ENCODE assay signal across 14 cellular contexts in genomic region chr5:168771698-168772097, GRCh38.
DNase-seq lines count a peak whose midpoint lies in the region; ATAC-seq and TF ChIP-seq lines count a peak whose summit lies in the region.
"Had no signal": no experiment of that assay in that cellular context is flagged by ENCODE, and none has a peak within 500 bp of the region (broad histone marks: within the 10 kb centered on the region; RNA-seq: fewer than 3 reads in every experiment).

No MANE protein-coding gene starts in this region.

- H3K4me3 ChIP-seq in mammary epithelial cell (replicated peaks in 1 of 3; ENCODE audit: insufficient read depth in 1 of 3, low read depth in 2 of 3, low read length in 3 of 3) (no peak overlapping the region), smooth muscle cell (no peak overlapping the region)

- no peaks in the 10 kb centered on the region for H3K4me1 Mint-ChIP-seq in MCF 10A (ENCODE audit: insufficient read depth, unreplicated experiment)
- no peaks in the 10 kb centered on the region for H3K4me1 Mint-ChIP-seq in WTC11
- H3K4me1 Mint-ChIP-seq: B cell, IgD-negative memory B cell had no signal

- DNase-seq in MCF 10A (ENCODE audit: unreplicated experiment) (peak; percentile 18), mammary epithelial cell (no peak), WTC11 (ENCODE audit: low spot score) (no peak), foreskin keratinocyte (no peak), smooth muscle cell (lab: John Stamatoyannopoulos, UW; ENCODE audit: unreplicated experiment) (no peak), activated gamma-delta T cell (lab: John Stamatoyannopoulos, UW) (no peak), NCI-H524 treated with DMSO at 0.1 percent for 48 hours (lab: John Stamatoyannopoulos, UW) (no peak), GOT3 (lab: John Stamatoyannopoulos, UW) (no peak)
- DNase-seq: C1 segment of cervical spinal cord; CD4-positive, alpha-beta T cell; DND-41; GDM1 had no signal

- H3K4me3 Mint-ChIP-seq in MCF 10A (ENCODE audit: unreplicated experiment), result no peak overlapping the region
- H3K4me3 Mint-ChIP-seq in WTC11, result no peak overlapping the region
- H3K4me3 Mint-ChIP-seq: B cell; CD4-positive, alpha-beta T cell; IgD-negative memory B cell had no signal

- intact Hi-C loops in MCF 10A (cut with micrococcal nuclease) (no loop called here), mammary epithelial cell (cut with micrococcal nuclease) (no loop called here)

- H3K36me3 Mint-ChIP-seq in MCF 10A (ENCODE audit: insufficient read depth, unreplicated experiment), result peaks cover 5% of the 10 kb centered on the region
- peaks cover 6% of the 10 kb centered on the region for H3K36me3 Mint-ChIP-seq in WTC11
- H3K36me3 Mint-ChIP-seq: IgD-negative memory B cell had no signal

- dilution Hi-C loops in mammary epithelial cell (cut with HindIII; ENCODE audit: low sequenced_read_pairs), result no loop called here

- BruUV-seq in MCF 10A (replicated peaks; lab: Mats Ljungman, UMichigan), result no TSS peak
- BruUV-seq in mammary epithelial cell (replicated peaks; lab: Mats Ljungman, UMichigan), result no TSS peak

- H3K27me3 ChIP-seq in mammary epithelial cell (ENCODE audit: insufficient read depth, low read length) (no peaks in the 10 kb centered on the region), foreskin keratinocyte (peaks cover 3% of the 10 kb centered on the region), smooth muscle cell (ENCODE audit: low read depth) (no peaks in the 10 kb centered on the region)

- H3K36me3 ChIP-seq in mammary epithelial cell (ENCODE audit: insufficient read depth, low read length) (no peaks in the 10 kb centered on the region), smooth muscle cell (ENCODE audit: low read depth) (no peaks in the 10 kb centered on the region)

- H3K9me3 ChIP-seq in mammary epithelial cell (replicated peaks; ENCODE audit: insufficient read depth, low read length) (no peaks in the 10 kb centered on the region), smooth muscle cell (replicated peaks; ENCODE audit: low read depth) (no peaks in the 10 kb centered on the region)

- CTCF ChIA-PET in MCF 10A (lab: Yijun Ruan, JAX), result interaction anchor here (0.6 to 1.3 kb wide), 4 partner anchors 9 to 293 kb away, joined by 3 read pairs; no protein-coding TSS in a partner anchor
- CTCF ChIA-PET in mammary epithelial cell (lab: Charles Lee; ENCODE audit: low non-redundant PET), result no interaction called here
- CTCF ChIA-PET in WTC11 (lab: Charles Lee), result interaction anchor here (0.7 to 2.0 kb wide), 12 partner anchors 8 to 175 kb away, joined by 3 to 8 read pairs (median 3); no protein-coding TSS in a partner anchor

- 94% methylated on average over 6 of the region's 6 CpGs for WGBS in mammary epithelial cell (ENCODE audit: low coverage, missing lambda C conversion rate)
- WGBS in smooth muscle cell (ENCODE audit: low lambda C conversion rate), result 80% methylated on average over 6 of the region's 6 CpGs

- in situ Hi-C loops in mammary epithelial cell (cut with MboI; ENCODE audit: low sequenced_read_pairs in 2 of 2), result no loop called here

- TF ChIP-seq CTCF in MCF 10A (IDR thresholded peaks at IDR 0.05; ENCODE audit: unreplicated experiment) (no peak), mammary epithelial cell (conservative IDR thresholded peaks at IDR 0.05 in 1 of 2, IDR thresholded peaks at IDR 0.05 in 1 of 2; ENCODE audit: extremely low read depth in 1 of 2, insufficient read depth in 1 of 2, low read depth in 1 of 2, low read length in 2 of 2) (no peak), WTC11 (IDR thresholded peaks at IDR 0.05) (no peak), foreskin keratinocyte (conservative IDR thresholded peaks at IDR 0.05) (peak; percentile 3), smooth muscle cell (IDR thresholded peaks at IDR 0.05; ENCODE audit: borderline replicate concordance, insufficient read depth, poor library complexity, severe bottlenecking) (no peak)

- H3K4me2 ChIP-seq in mammary epithelial cell (ENCODE audit: insufficient read depth, low read depth, low read length) (no peak overlapping the region), smooth muscle cell (no peak overlapping the region)

- H2AFZ ChIP-seq in mammary epithelial cell (ENCODE audit: low read depth, low read length), result no peak overlapping the region
- no peak overlapping the region for H2AFZ ChIP-seq in smooth muscle cell (ENCODE audit: low read depth)

- ATAC-seq in WTC11 (peak; percentile 83), foreskin keratinocyte (no peak)

- no peaks in the 10 kb centered on the region for H3K27me3 Mint-ChIP-seq in MCF 10A (ENCODE audit: insufficient read depth, unreplicated experiment)
- H3K27me3 Mint-ChIP-seq in WTC11 (ENCODE audit: low read depth), result peaks cover 3% of the 10 kb centered on the region; the same call in 1 of the 2 replicates
- H3K27me3 Mint-ChIP-seq: B cell had no signal

- H4K20me1 ChIP-seq in mammary epithelial cell (ENCODE audit: insufficient read depth, low read length), result no peaks in the 10 kb centered on the region
- H4K20me1 ChIP-seq in smooth muscle cell (ENCODE audit: low read depth), result no peaks in the 10 kb centered on the region

- POLR2A ChIA-PET in MCF 10A (lab: Yijun Ruan, JAX) (interaction anchor here (0.7 kb wide), 1 partner anchor 96 kb away, joined by 3 read pairs; no protein-coding TSS in a partner anchor), WTC11 (lab: Charles Lee) (no interaction called here)

- H3K4me1 ChIP-seq in mammary epithelial cell (ENCODE audit: insufficient read depth, low read length), result no peaks in the 10 kb centered on the region
- H3K4me1 ChIP-seq in foreskin keratinocyte, result no peaks in the 10 kb centered on the region
- H3K4me1 ChIP-seq in smooth muscle cell (ENCODE audit: low read depth), result no peaks in the 10 kb centered on the region

- H3K27ac Mint-ChIP-seq in MCF 10A (ENCODE audit: low read depth, unreplicated experiment) (no peak overlapping the region), WTC11 (no peak overlapping the region)
- H3K27ac Mint-ChIP-seq: B cell; CD4-positive, alpha-beta T cell; IgD-negative memory B cell had no signal

- H3K9me3 Mint-ChIP-seq in MCF 10A (ENCODE audit: unreplicated experiment) (no peaks in the 10 kb centered on the region), WTC11 (peaks cover 13% of the 10 kb centered on the region)
- H3K9me3 Mint-ChIP-seq: CD4-positive, alpha-beta T cell had no signal

- no peaks in the 10 kb centered on the region for H3K79me2 ChIP-seq in mammary epithelial cell (ENCODE audit: insufficient read depth, low read length)
- no peaks in the 10 kb centered on the region for H3K79me2 ChIP-seq in smooth muscle cell (ENCODE audit: low read depth)

- no peak overlapping the region for H3K9ac ChIP-seq in mammary epithelial cell (ENCODE audit: insufficient read depth, low read length)
- no peak overlapping the region for H3K9ac ChIP-seq in smooth muscle cell (ENCODE audit: low read depth)

- H3K27ac ChIP-seq in mammary epithelial cell (ENCODE audit: insufficient read depth, low read depth, low read length) (no peak overlapping the region), foreskin keratinocyte (no peak overlapping the region), smooth muscle cell (ENCODE audit: low read depth) (peak overlapping the region; percentile 87)

- H3F3A ChIP-seq in smooth muscle cell (ENCODE audit: low read depth), result no peaks in the 10 kb centered on the region

TF ChIP-seq in WTC11, 78 proteins besides CTCF, POLR2A, EP300 and RAD21:
- no peak for TF ChIP-seq NR2C2 (CRISPR knock-in tag; IDR thresholded peaks at IDR 0.05)
- TF ChIP-seq TCF7 (CRISPR knock-in tag; IDR thresholded peaks at IDR 0.05; ENCODE audit: low read depth), result no peak
- no peak for TF ChIP-seq ATF1 (CRISPR knock-in tag; IDR thresholded peaks at IDR 0.05)
- TF ChIP-seq JAZF1 (CRISPR knock-in tag; IDR thresholded peaks at IDR 0.05), result no peak
- no peak for TF ChIP-seq ZNF423 (CRISPR knock-in tag; IDR thresholded peaks at IDR 0.05)
- TF ChIP-seq PRDM15 (CRISPR knock-in tag; IDR thresholded peaks at IDR 0.05), result no peak
